1 cellular context compared by ENCODE assay signal in the genomic region with DNA sequence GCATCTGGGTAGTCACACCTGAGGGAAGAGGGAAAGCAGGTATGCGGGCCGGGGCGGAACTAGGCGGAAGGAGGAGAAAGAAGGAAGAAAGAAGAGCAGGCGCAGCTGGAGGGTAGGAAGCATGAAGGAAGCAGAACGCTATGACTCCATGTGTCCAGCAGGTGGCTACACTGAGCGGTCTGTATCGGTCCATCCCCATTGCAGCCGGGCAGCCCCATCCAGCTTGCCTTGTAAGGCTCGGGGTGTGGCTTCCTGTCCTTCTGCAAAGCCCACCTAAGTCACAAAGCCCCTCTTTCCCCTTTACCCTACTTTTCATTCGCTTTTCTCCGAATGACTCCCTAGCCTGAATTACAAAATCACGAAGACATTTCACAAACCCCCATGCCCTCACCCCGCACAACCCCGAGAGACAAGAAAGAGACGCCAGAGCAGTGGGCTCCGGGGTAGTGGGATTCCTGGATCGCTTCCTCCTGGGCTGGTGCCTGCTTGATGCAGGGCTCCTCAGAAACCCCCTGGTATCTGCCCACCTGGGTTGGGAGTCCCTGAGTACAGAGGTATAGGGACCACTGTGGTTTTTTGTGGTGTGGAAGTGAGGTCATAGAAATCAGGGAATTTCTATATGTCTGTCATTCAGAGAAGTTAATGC.
A peak's percentile ranks its signal among the peaks of the same experiment; 100 is the strongest.
TF ChIP-seq lines count a peak whose summit lies in the region.

No MANE protein-coding gene starts in this region.

TF ChIP-seq in HepG2, 621 proteins besides CTCF, POLR2A, EP300 and RAD21:
- TF ChIP-seq, protein P1, sequence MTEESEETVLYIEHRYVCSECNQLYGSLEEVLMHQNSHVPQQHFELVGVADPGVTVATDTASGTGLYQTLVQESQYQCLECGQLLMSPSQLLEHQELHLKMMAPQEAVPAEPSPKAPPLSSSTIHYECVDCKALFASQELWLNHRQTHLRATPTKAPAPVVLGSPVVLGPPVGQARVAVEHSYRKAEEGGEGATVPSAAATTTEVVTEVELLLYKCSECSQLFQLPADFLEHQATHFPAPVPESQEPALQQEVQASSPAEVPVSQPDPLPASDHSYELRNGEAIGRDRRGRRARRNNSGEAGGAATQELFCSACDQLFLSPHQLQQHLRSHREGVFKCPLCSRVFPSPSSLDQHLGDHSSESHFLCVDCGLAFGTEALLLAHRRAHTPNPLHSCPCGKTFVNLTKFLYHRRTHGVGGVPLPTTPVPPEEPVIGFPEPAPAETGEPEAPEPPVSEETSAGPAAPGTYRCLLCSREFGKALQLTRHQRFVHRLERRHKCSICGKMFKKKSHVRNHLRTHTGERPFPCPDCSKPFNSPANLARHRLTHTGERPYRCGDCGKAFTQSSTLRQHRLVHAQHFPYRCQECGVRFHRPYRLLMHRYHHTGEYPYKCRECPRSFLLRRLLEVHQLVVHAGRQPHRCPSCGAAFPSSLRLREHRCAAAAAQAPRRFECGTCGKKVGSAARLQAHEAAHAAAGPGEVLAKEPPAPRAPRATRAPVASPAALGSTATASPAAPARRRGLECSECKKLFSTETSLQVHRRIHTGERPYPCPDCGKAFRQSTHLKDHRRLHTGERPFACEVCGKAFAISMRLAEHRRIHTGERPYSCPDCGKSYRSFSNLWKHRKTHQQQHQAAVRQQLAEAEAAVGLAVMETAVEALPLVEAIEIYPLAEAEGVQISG (CRISPR knock-in tag; IDR thresholded peaks at IDR 0.05), result no peak
- TF ChIP-seq SAP130 (CRISPR knock-in tag; IDR thresholded peaks at IDR 0.05; ENCODE audit: low read depth) (peak; percentile 20; the same call in 1 of the 2 replicates), SMC3 (IDR thresholded peaks at IDR 0.05; ENCODE audit: low read length) (peak; percentile 52; the same call in 1 of the 2 replicates), ZNF350 (CRISPR knock-in tag; IDR thresholded peaks at IDR 0.05; ENCODE audit: borderline replicate concordance, low read depth) (0 out of 2 replicates have a peak, but pooled peaks have one; percentile 19), TEAD3 (CRISPR knock-in tag; optimal IDR thresholded peaks at IDR 0.05; ENCODE audit: borderline replicate concordance) (peak; percentile 58), MTF1 (CRISPR knock-in tag; IDR thresholded peaks at IDR 0.05) (no peak), STAG1 (CRISPR knock-in tag; IDR thresholded peaks at IDR 0.05) (peak; percentile 69), SALL1 (CRISPR knock-in tag; IDR thresholded peaks at IDR 0.05) (0 out of 2 replicates have a peak, but pooled peaks have one; percentile 25), XRCC5 (optimal IDR thresholded peaks at IDR 0.05; ENCODE audit: low read length) (peak; percentile 48), SRF (IDR thresholded peaks at IDR 0.05; ENCODE audit: low read depth, low read length) (0 out of 2 replicates have a peak, but pooled peaks have one; percentile 48), ZNF83 (CRISPR knock-in tag; IDR thresholded peaks at IDR 0.05; ENCODE audit: borderline replicate concordance) (no peak), ATF7 (IDR thresholded peaks at IDR 0.05) (no peak), ATF7 (CRISPR knock-in tag; IDR thresholded peaks at IDR 0.05) (no peak)
